Comparison of ENCODE assay signal across 8 cellular contexts in the genomic region with DNA sequence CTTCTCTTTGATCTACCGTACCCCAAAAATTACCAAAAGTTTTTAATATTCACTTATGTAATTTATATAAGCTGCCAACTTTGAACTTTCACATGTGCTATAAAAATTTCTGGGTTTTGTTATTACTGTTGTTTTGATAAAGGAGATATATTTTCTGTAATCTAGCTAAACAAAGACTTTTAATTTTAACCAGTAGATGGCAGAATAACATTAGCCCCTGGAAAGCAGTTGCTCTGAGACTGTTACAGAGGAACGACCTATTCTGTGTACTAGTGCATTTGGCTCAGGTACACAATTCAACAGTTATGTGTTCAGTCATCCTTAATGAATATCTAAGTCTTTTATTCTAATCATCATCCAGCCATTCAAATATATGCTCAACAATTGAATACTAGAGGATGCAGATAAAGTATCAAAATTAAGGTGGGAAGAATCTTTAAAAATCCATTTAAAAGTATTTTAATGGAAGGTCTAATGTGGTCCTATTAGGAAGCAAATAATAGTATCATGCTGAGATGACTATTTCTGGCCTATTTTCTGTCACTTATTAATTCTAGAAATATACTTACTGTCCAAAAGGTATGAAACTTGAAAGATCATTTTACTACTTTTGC. TPM values are rescaled to one million over a fixed set of nuclear protein-coding genes. Genes with fewer than 3 reads are reported as not detected.
DNase-seq lines count a peak whose midpoint lies in the region; ATAC-seq and TF ChIP-seq lines count a peak whose summit lies in the region.

No MANE protein-coding gene starts in this region.

- H3K27me3 Mint-ChIP-seq in endothelial cell (ENCODE audit: unreplicated experiment) (no peaks in the 10 kb centered on the region), nephron progenitor cell (ENCODE audit: low read depth, poor library complexity) (no peaks in the 10 kb centered on the region)

- H3K4me3 Mint-ChIP-seq in endothelial cell (ENCODE audit: unreplicated experiment) = no peak overlapping the region
- H3K4me3 Mint-ChIP-seq in nephron progenitor cell = no peak overlapping the region

- H3K9me3 Mint-ChIP-seq in endothelial cell (ENCODE audit: unreplicated experiment) = no peaks in the 10 kb centered on the region
- H3K9me3 Mint-ChIP-seq in nephron progenitor cell = no peaks in the 10 kb centered on the region

- H3K4me1 Mint-ChIP-seq in endothelial cell (ENCODE audit: unreplicated experiment) (peaks cover 6% of the 10 kb centered on the region), nephron progenitor cell (peaks cover 24% of the 10 kb centered on the region)

- TF ChIP-seq CTCF in endothelial cell (IDR thresholded peaks at IDR 0.05; ENCODE audit: unreplicated experiment) (peak; percentile 65), nephron progenitor cell (IDR thresholded peaks at IDR 0.05) (peak; percentile 82)

- in situ Hi-C loops in G401 (cut with HindIII; ENCODE audit: low sequenced_read_pairs) = no loop called here

- H3K27ac Mint-ChIP-seq in endothelial cell (ENCODE audit: unreplicated experiment) (no peak overlapping the region), nephron progenitor cell (no peak overlapping the region)

- H3K36me3 Mint-ChIP-seq in endothelial cell (ENCODE audit: low read depth, unreplicated experiment) (peaks cover 8% of the 10 kb centered on the region), nephron progenitor cell (ENCODE audit: low read depth) (peaks cover 16% of the 10 kb centered on the region)

- ATAC-seq in GM19467 (IDR thresholded peaks at IDR 0.05; ENCODE audit: unreplicated experiment) (peak; percentile 78), HG03469 (IDR thresholded peaks at IDR 0.05; ENCODE audit: unreplicated experiment) (peak; percentile 71)

- peak; percentile 82 for DNase-seq in G401 (ENCODE audit: low spot score)
- peak; percentile 16 for DNase-seq in OCI-M2 (lab: John Stamatoyannopoulos, UW; ENCODE audit: unreplicated experiment)
- no peak for DNase-seq in endothelial cell (ENCODE audit: low spot score)
- DNase-seq in nephron progenitor cell = peak; percentile 9
- no peak for DNase-seq in activated CD8-positive, alpha-beta memory T cell treated with anti-CD3 and anti-CD28 coated beads, Interleukin-2, amount 50 U/mL, for 48 hours
- no peak for DNase-seq in T-helper 9 cell

RNA-seq across cellular contexts. Expression of gene KLHL9, which starts 8.6 kb away (rescaled TPM):
- total RNA-seq in G401 (2014; rRNA removed; shearing (Covaris generic)) = 5.0 and 6.7 TPM in 2 replicates
- total RNA-seq in endothelial cell (ENCODE audit: unreplicated experiment) = 39.5 TPM

RNA-seq across cellular contexts. Expression of gene IFNA5, which starts 21.5 kb away (rescaled TPM):
- not detected in 2 replicates for total RNA-seq in G401 (2014; rRNA removed; shearing (Covaris generic))
- total RNA-seq in endothelial cell (ENCODE audit: unreplicated experiment) = not detected

RNA-seq across cellular contexts. Expression of gene IFNA6, which starts 24.1 kb away (rescaled TPM):
- total RNA-seq in G401 (2014; rRNA removed; shearing (Covaris generic)) = not detected in 2 replicates
- total RNA-seq in endothelial cell (ENCODE audit: unreplicated experiment) = not detected

RNA-seq across cellular contexts. Expression of gene IFNA13, which starts 41.2 kb away (rescaled TPM):
- total RNA-seq in G401 (2014; rRNA removed; shearing (Covaris generic)) = not detected in 2 replicates
- not detected for total RNA-seq in endothelial cell (ENCODE audit: unreplicated experiment)

RNA-seq across cellular contexts. Expression of gene IFNA2, which starts 58.6 kb away (rescaled TPM):
- not detected in 2 replicates for total RNA-seq in G401 (2014; rRNA removed; shearing (Covaris generic))
- total RNA-seq in endothelial cell (ENCODE audit: unreplicated experiment) = not detected

Comparison
In these comparisons a context has a peak if more than half of its experiments do, and no peak if none do; other contexts are left out.
1. DNase-seq: peak in G401 (single experiment), OCI-M2 (single experiment) and nephron progenitor cell (single experiment); none in endothelial cell (single experiment), activated CD8-positive, alpha-beta memory T cell treated with anti-CD3 and anti-CD28 coated beads, Interleukin-2, amount 50 U/mL, for 48 hours (single experiment) and T-helper 9 cell (single experiment).